In the genomic region with DNA sequence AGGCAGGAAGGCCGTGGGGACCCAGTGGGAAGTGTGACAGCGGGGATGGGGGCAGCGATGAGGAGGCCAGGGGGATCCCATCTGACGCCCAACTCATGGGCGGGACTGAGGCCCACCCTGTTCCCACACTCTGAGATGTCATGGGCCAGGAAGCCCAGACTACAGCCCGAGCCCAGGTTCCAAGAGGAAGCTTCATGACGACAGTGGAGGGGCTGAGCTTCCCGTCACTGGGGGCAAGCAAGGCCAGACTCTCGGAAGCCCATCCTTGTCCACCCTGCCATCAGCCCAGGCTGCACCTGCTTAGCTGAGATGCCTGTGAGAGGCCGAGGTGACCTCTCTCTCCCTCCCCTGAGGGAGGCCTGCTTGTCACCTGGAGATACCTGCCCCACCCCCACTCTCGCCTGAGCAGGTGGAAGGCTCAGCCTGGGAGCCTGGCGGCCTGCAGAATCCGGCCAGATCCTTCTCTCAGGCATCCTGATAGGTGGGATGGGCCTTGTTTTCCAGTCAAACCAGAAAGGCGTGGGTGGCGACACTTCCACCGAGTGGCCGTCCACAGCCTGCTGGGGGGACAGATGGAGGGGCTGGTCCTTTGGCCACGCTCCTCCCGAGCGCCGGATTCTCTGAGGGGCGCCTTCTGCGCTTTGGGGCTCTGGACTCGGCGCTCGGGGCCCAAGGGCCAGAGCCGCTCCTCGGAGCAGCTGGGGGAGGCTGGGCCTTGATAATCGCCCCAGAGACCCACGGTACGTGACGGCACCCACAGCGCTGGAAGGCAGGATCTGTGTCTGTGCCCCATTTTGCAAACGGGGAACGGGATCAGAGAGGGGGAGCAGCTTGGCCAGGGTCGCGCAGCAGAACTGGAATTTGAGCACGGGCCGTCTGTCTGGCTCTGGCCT, we compare ENCODE assay signal across 1 cellular context.
TF ChIP-seq lines count a peak whose summit lies in the region.

No MANE protein-coding gene starts in this region.

TF ChIP-seq in GM12878, 131 proteins besides CTCF, POLR2A, EP300 and RAD21:
- TF ChIP-seq STAT3 (IDR thresholded peaks at IDR 0.05; ENCODE audit: low read depth, low read length) (no peak), POLR2AphosphoS5 (IDR thresholded peaks at IDR 0.05; ENCODE audit: low read length) (peak; percentile 3; the same call in 1 of the 2 replicates), BCL11A (IDR thresholded peaks at IDR 0.05; ENCODE audit: low read depth, low read length) (no peak), LARP7 (IDR thresholded peaks at IDR 0.05) (no peak), SMARCA5 (IDR thresholded peaks at IDR 0.05) (peak; percentile 71), ZNF217 (IDR thresholded peaks at IDR 0.05) (peak; percentile 90), IKZF1 (conservative IDR thresholded peaks at IDR 0.05) (peak; percentile 28; the same call in 1 of the 2 replicates), EGR1 (IDR thresholded peaks at IDR 0.05; ENCODE audit: borderline replicate concordance in 1 of 2, low read depth in 2 of 2, low read length in 2 of 2) (no peak), ZNF207 (IDR thresholded peaks at IDR 0.05; ENCODE audit: borderline replicate concordance) (no peak), FOXK2 (IDR thresholded peaks at IDR 0.05) (no peak), TBL1XR1 (IDR thresholded peaks at IDR 0.05; ENCODE audit: low read depth, low read length) (no peak)
- TF ChIP-seq, protein P1, sequence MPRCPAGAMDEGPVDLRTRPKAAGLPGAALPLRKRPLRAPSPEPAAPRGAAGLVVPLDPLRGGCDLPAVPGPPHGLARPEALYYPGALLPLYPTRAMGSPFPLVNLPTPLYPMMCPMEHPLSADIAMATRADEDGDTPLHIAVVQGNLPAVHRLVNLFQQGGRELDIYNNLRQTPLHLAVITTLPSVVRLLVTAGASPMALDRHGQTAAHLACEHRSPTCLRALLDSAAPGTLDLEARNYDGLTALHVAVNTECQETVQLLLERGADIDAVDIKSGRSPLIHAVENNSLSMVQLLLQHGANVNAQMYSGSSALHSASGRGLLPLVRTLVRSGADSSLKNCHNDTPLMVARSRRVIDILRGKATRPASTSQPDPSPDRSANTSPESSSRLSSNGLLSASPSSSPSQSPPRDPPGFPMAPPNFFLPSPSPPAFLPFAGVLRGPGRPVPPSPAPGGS (IDR thresholded peaks at IDR 0.05; ENCODE audit: borderline replicate concordance, insufficient read depth, low read depth, low read length, poor library complexity, severe bottlenecking): no peak
